In the genomic region with DNA sequence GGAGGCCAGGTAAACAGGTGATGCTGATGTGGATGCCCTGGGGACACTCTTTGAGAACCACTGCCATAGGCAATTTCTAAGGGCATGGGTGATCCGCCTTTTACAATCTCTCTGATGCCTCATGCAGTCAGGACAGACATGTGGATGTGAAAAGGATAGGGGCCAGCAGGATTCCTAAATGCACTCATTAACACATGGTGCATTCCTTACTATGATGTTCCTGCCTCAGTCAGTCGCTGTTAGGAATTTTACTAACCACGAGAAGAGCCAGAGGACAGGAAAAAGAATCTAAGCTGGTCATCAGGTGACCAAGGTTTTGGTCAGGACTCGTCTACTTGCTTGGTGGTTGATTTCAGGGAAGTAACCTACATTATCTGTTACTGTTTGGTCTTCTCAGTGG, we compare ENCODE assay signal across 16 cellular contexts.
DNase-seq lines count a peak whose midpoint lies in the region; FAIRE-seq and TF ChIP-seq lines count a peak whose summit lies in the region.
"Had no signal": no experiment of that assay in that cellular context is flagged by ENCODE, and none has a peak within 500 bp of the region (broad histone marks: within the 10 kb centered on the region; RNA-seq: fewer than 3 reads in every experiment).

No MANE protein-coding gene starts in this region.

- no peaks in the 10 kb centered on the region for H3K27me3 ChIP-seq in astrocyte (ENCODE audit: insufficient read depth, low read length)
- H3K27me3 ChIP-seq in keratinocyte (ENCODE audit: control insufficient read depth, extremely low read depth, insufficient read depth, low read length): no peaks in the 10 kb centered on the region
- H3K27me3 ChIP-seq in suprapubic skin: no peaks in the 10 kb centered on the region
- H3K27me3 ChIP-seq in ovary: no peaks in the 10 kb centered on the region
- H3K27me3 ChIP-seq: adrenal gland had no signal

- H3K36me3 ChIP-seq in astrocyte (ENCODE audit: insufficient read depth, low read length) (no peaks in the 10 kb centered on the region), keratinocyte (ENCODE audit: control insufficient read depth in 2 of 2, extremely low read depth in 1 of 2, insufficient read depth in 2 of 2, low read length in 2 of 2) (no peaks in the 10 kb centered on the region), suprapubic skin (no peaks in the 10 kb centered on the region), ovary (no peaks in the 10 kb centered on the region)
- H3K36me3 ChIP-seq: adrenal gland had no signal

- no peak overlapping the region for H3K4me3 Mint-ChIP-seq in astrocyte (ENCODE audit: unreplicated experiment)
- H3K4me3 Mint-ChIP-seq: nephron had no signal

- no peaks in the 10 kb centered on the region for H4K20me1 ChIP-seq in astrocyte (ENCODE audit: insufficient read depth, low read length)
- H4K20me1 ChIP-seq in keratinocyte (ENCODE audit: control insufficient read depth, extremely low read depth, insufficient read depth, low read length): no peaks in the 10 kb centered on the region

- H3K4me1 ChIP-seq in astrocyte (ENCODE audit: insufficient read depth, low read length) (peaks cover 33% of the 10 kb centered on the region), keratinocyte (ENCODE audit: control insufficient read depth, extremely low read depth, insufficient read depth, low read length) (peaks cover 50% of the 10 kb centered on the region), suprapubic skin (peaks cover 26% of the 10 kb centered on the region), ovary (ENCODE audit: insufficient read depth) (no peaks in the 10 kb centered on the region)
- H3K4me1 ChIP-seq: adrenal gland had no signal

- peaks cover 2% of the 10 kb centered on the region for H3K36me3 Mint-ChIP-seq in astrocyte (ENCODE audit: low read depth, unreplicated experiment)

- H3K27ac ChIP-seq in astrocyte (ENCODE audit: low read depth, low read length) (no peak overlapping the region), keratinocyte (ENCODE audit: control insufficient read depth, insufficient read depth, low read length) (peak overlapping the region; percentile 73), suprapubic skin (no peak overlapping the region), ovary (no peak overlapping the region)
- H3K27ac ChIP-seq: adrenal gland had no signal

- TF ChIP-seq POLR2A in suprapubic skin (IDR thresholded peaks at IDR 0.05) (no peak), ovary (IDR thresholded peaks at IDR 0.05) (no peak)

- POLR2A ChIA-PET in AG04449 (lab: Yijun Ruan, JAX): no interaction called here

- TF ChIP-seq EP300 in suprapubic skin (IDR thresholded peaks at IDR 0.05): no peak
- no peak for TF ChIP-seq EP300 in ovary (IDR thresholded peaks at IDR 0.05)

- H3K27me3 Mint-ChIP-seq in astrocyte (ENCODE audit: low read depth, unreplicated experiment): no peaks in the 10 kb centered on the region

- no peaks in the 10 kb centered on the region for H3K79me2 ChIP-seq in astrocyte (ENCODE audit: insufficient read depth, low read length)
- no peaks in the 10 kb centered on the region for H3K79me2 ChIP-seq in keratinocyte (ENCODE audit: control insufficient read depth, insufficient read depth, low read length)

- H3K9me3 Mint-ChIP-seq in astrocyte (ENCODE audit: unreplicated experiment): peaks cover 2% of the 10 kb centered on the region
- H3K9me3 Mint-ChIP-seq: nephron had no signal

- H2AFZ ChIP-seq in astrocyte (ENCODE audit: low read depth, low read length) (no peak overlapping the region), keratinocyte (ENCODE audit: control insufficient read depth, low read length) (no peak overlapping the region)

- intact Hi-C loops in ovary (cut with DNase I): no loop called here

- no peaks in the 10 kb centered on the region for H3K9me1 ChIP-seq in keratinocyte (ENCODE audit: control insufficient read depth, extremely low read depth, insufficient read depth, low read length)

- H3K4me1 Mint-ChIP-seq in astrocyte (ENCODE audit: low read depth, unreplicated experiment): peaks cover 34% of the 10 kb centered on the region

- TF ChIP-seq CTCF in AG04449 (IDR thresholded peaks at IDR 0.05; ENCODE audit: insufficient read depth, low read length, missing control alignments) (no peak), astrocyte (IDR thresholded peaks at IDR 0.05; ENCODE audit: insufficient read depth, low read depth, low read length) (no peak), keratinocyte (optimal IDR thresholded peaks at IDR 0.05 in 1 of 3, IDR thresholded peaks at IDR 0.05 in 1 of 3, conservative IDR thresholded peaks at IDR 0.05 in 1 of 3; ENCODE audit: extremely low read depth in 1 of 3, insufficient read depth in 2 of 3, low read length in 3 of 3) (no peak), suprapubic skin (IDR thresholded peaks at IDR 0.05) (no peak), ovary (IDR thresholded peaks at IDR 0.05) (no peak)

- DNase-seq in AG04449 (ENCODE audit: low read depth, low spot score): peak; percentile 42
- DNase-seq in GM19239 (ENCODE audit: insufficient read length, low spot score): no peak
- peak; percentile 84 for DNase-seq in astrocyte (ENCODE audit: low read depth)
- peak; percentile 65 for DNase-seq in keratinocyte (ENCODE audit: low read depth, low spot score)
- DNase-seq in cerebellar nuclear complex (lab: John Stamatoyannopoulos, UW): no peak
- no peak for DNase-seq in NCI-H187 treated with DMSO at 0.1 percent for 48 hours (lab: John Stamatoyannopoulos, UW)
- no peak for DNase-seq in suprapubic skin (ENCODE audit: low spot score in 2 of 2)
- no peak for DNase-seq in ovary
- DNase-seq: MM.1S; NCI-H2029; NCI-H510A treated with DMSO at 0.1 percent for 48 hours; stimulated activated CD4-positive, alpha-beta T cell treated with anti-CD3 and anti-CD28 coated beads, Interleukin-15, amount 100 ng/mL, for 24 hours had no signal

- H3K4me2 ChIP-seq in astrocyte (ENCODE audit: low read length) (no peak overlapping the region), keratinocyte (ENCODE audit: control insufficient read depth, extremely low read depth, insufficient read depth, low read depth, low read length) (peak overlapping the region; percentile 82)

- H3K4me3 ChIP-seq in AG04449 (ENCODE audit: low read depth, low read length) (no peak overlapping the region), astrocyte (ENCODE audit: insufficient read depth, low read depth, low read length) (no peak overlapping the region), keratinocyte (ENCODE audit: control insufficient read depth in 2 of 3, extremely low read depth in 1 of 3, insufficient read depth in 2 of 3, low read depth in 1 of 3, low read length in 3 of 3) (peak overlapping the region in 1 of 3 experiments; percentile 33), suprapubic skin (no peak overlapping the region), ovary (no peak overlapping the region)
- H3K4me3 ChIP-seq: adrenal gland had no signal

- H3K9ac ChIP-seq in astrocyte (ENCODE audit: low read length) (no peak overlapping the region), keratinocyte (ENCODE audit: control insufficient read depth, extremely low read depth, insufficient read depth, low read length) (peak overlapping the region; percentile 59)

- peak; percentile 88 for FAIRE-seq in GM19239 (lab: Jason Lieb, UNC)
- peak; percentile 60 for FAIRE-seq in astrocyte (lab: Jason Lieb, UNC)
- no peak for FAIRE-seq in keratinocyte (lab: Jason Lieb, UNC)
- FAIRE-seq: D721Med, endothelial cell of umbilical vein had no signal

- 77% methylated on average over 4 of the region's 4 CpGs for WGBS in suprapubic skin
- WGBS in ovary, 3 donors: 39 to 59% (median 44%) methylated on average over 4 of the region's 4 CpGs

- dilution Hi-C loops in keratinocyte (cut with MboI; ENCODE audit: extremely low pct_ligation_motif_present, low sequenced_read_pairs): no loop called here

- H3K27ac Mint-ChIP-seq in astrocyte (ENCODE audit: unreplicated experiment): peak overlapping the region; percentile 85

- CTCF ChIA-PET in AG04449 (lab: Yijun Ruan, JAX): interaction anchor here (1.4 to 3.2 kb wide), 2 partner anchors 12 to 170 kb away, joined by 4 to 17 read pairs; no protein-coding TSS in a partner anchor

- H3K9me3 ChIP-seq in astrocyte (ENCODE audit: insufficient read depth, low read depth, low read length): peaks cover 3% of the 10 kb centered on the region
- peaks cover 3% of the 10 kb centered on the region for H3K9me3 ChIP-seq in keratinocyte (ENCODE audit: control insufficient read depth, low read depth, low read length)
- H3K9me3 ChIP-seq in suprapubic skin: no peaks in the 10 kb centered on the region
- no peaks in the 10 kb centered on the region for H3K9me3 ChIP-seq in ovary
- H3K9me3 ChIP-seq: adrenal gland had no signal

Comparison
In these comparisons a context has a peak if more than half of its experiments do, and no peak if none do; other contexts are left out.
1. DNase-seq: peak in AG04449 (single experiment), astrocyte (single experiment) and keratinocyte (single experiment); none in GM19239 (single experiment), cerebellar nuclear complex (0 of 2), NCI-H187 treated with DMSO at 0.1 percent for 48 hours (single experiment), suprapubic skin (0 of 2) and ovary (0 of 5).